Comparison of ENCODE assay signal across 34 cellular contexts in the genomic region with DNA sequence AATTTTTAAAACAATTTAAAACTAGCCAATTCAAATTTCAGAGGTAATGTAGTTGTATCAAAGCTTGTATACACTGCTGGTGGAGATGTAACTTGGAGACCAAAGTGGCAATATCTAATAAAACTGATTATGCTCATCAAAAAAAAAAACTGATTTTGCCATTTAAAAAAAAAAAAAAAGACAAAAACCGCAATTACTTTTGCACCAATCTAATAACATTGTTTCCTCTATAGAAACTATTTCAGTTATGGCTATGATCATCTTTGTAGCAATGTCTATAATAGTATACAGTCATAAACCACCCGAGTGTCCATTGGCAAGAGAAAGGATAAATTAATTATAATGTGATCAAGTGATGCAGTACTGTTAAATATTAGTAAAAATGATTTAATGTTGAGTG.
"Had no signal": no experiment of that assay in that cellular context is flagged by ENCODE, and none has a peak within 500 bp of the region (broad histone marks: within the 10 kb centered on the region; RNA-seq: fewer than 3 reads in every experiment).

No MANE protein-coding gene starts in this region.

- H3K4me1 ChIP-seq: adrenal gland, body of pancreas, breast epithelium had no signal

- H3K27ac ChIP-seq: adrenal gland, ascending aorta, body of pancreas, brain microvascular endothelial cell, breast epithelium, cardiac muscle cell had no signal

- H3K27me3 ChIP-seq: adrenal gland, ascending aorta, body of pancreas, brain microvascular endothelial cell, breast epithelium, cardiac muscle cell had no signal

- H3K4me3 ChIP-seq: adrenal gland, ascending aorta, body of pancreas, breast epithelium, cardiac muscle cell had no signal

- ATAC-seq: activated naive CD4-positive, alpha-beta T cell treated with anti-CD3 and anti-CD28 coated beads, Interleukin-2, amount 50 U/mL, for 72 hours; activated naive CD8-positive, alpha-beta T cell treated with anti-CD3 and anti-CD28 coated beads, Interleukin-2, amount 50 U/mL, for 24 hours; activated T-cell treated with anti-CD3 and anti-CD28 coated beads, Interleukin-2, amount 50 U/mL, for 4 hours; activated T-cell treated with anti-CD3 and anti-CD28 coated beads, Interleukin-2, amount 50 U/mL, for 72 hours; activated T-helper 17 cell treated with anti-CD3 and anti-CD28 coated beads, Interleukin-2, amount 50 U/mL, for 72 hours; body of pancreas had no signal

- H3K9me3 ChIP-seq: adrenal gland, ascending aorta, body of pancreas, breast epithelium had no signal

- DNase-seq: activated effector memory CD4-positive, alpha-beta T cell treated with anti-CD3 and anti-CD28 coated beads, Interleukin-2, amount 50 U/mL, for 16 hours; activated effector memory CD4-positive, alpha-beta T cell treated with Interleukin-2 at 50 U/mL for 16 hours; activated gamma-delta T cell; activated gamma-delta T cell treated with Interleukin-2 at 50 U/mL for 16 hours; activated naive CD4-positive, alpha-beta T cell; activated naive CD4-positive, alpha-beta T cell treated with anti-CD3 and anti-CD28 coated beads for 36 hours; activated naive CD4-positive, alpha-beta T cell treated with anti-CD3 and anti-CD28 coated beads, Interleukin-2, amount 10 ng/mL, durations not matched to agents 7 days and 5 days; activated naive CD4-positive, alpha-beta T cell treated with anti-CD3 and anti-CD28 coated beads, Interleukin-2, amount 50 U/mL, for 16 hours; activated naive CD4-positive, alpha-beta T cell treated with Interleukin-2 at 50 U/mL for 16 hours; activated naive CD8-positive, alpha-beta T cell treated with anti-CD3 and anti-CD28 coated beads for 36 hours; activated naive CD8-positive, alpha-beta T cell treated with anti-CD3 and anti-CD28 coated beads, Interleukin-2, amount 10 ng/mL, durations not matched to agents 7 days and 5 days; activated naive CD8-positive, alpha-beta T cell treated with anti-CD3 and anti-CD28 coated beads, Interleukin-2, amount 50 U/mL, for 24 hours; activated T-cell treated with anti-CD3 and anti-CD28 coated beads, Interleukin-2, amount 50 U/mL, for 1 hour; activated T-cell treated with anti-CD3 and anti-CD28 coated beads, Interleukin-2, amount 50 U/mL, for 24 hours; activated T-cell treated with anti-CD3 and anti-CD28 coated beads, Interleukin-2, amount 50 U/mL, for 4 hours; activated T-cell treated with anti-CD3 and anti-CD28 coated beads, Interleukin-2, amount 50 U/mL, for 48 hours; activated T-cell treated with anti-CD3 and anti-CD28 coated beads, Interleukin-2, amount 50 U/mL, for 72 hours; adrenal gland; amniotic stem cell; amygdala; anterior cingulate cortex; aorta; body of pancreas; brain microvascular endothelial cell; caudate nucleus; central memory CD4-positive, alpha-beta T cell; cerebellar nuclear complex had no signal

- FAIRE-seq: astrocyte, bronchial epithelial cell had no signal

- H3K36me3 ChIP-seq: adrenal gland, ascending aorta, brain microvascular endothelial cell, breast epithelium, cardiac muscle cell had no signal
